In genomic region chr17:49508891-49509587, GRCh38 we compare ENCODE assay signal across 2 cellular contexts.
TF ChIP-seq lines count a peak whose summit lies in the region.

No MANE protein-coding gene starts in this region.

TF ChIP-seq in WTC11, 78 proteins besides CTCF, POLR2A, EP300 and RAD21 (continued from another document):
- TF ChIP-seq AFF4 (CRISPR knock-in tag; IDR thresholded peaks at IDR 0.05; ENCODE audit: borderline replicate concordance) (no peak), MYBL2 (CRISPR knock-in tag; IDR thresholded peaks at IDR 0.05) (no peak), EMX1 (CRISPR knock-in tag; IDR thresholded peaks at IDR 0.05) (no peak)

TF ChIP-seq in liver, 16 proteins besides CTCF, POLR2A, EP300 and RAD21 (continued from another document):
- TF ChIP-seq ZBTB33 (IDR thresholded peaks at IDR 0.05) (no peak), FOXA2 (IDR thresholded peaks at IDR 0.05) (no peak), TAF1 (conservative IDR thresholded peaks at IDR 0.05) (no peak), GABPA (IDR thresholded peaks at IDR 0.05 in 1 of 2, conservative IDR thresholded peaks at IDR 0.05 in 1 of 2) (no peak)
